Comparison of ENCODE assay signal across 14 cellular contexts in the genomic region with DNA sequence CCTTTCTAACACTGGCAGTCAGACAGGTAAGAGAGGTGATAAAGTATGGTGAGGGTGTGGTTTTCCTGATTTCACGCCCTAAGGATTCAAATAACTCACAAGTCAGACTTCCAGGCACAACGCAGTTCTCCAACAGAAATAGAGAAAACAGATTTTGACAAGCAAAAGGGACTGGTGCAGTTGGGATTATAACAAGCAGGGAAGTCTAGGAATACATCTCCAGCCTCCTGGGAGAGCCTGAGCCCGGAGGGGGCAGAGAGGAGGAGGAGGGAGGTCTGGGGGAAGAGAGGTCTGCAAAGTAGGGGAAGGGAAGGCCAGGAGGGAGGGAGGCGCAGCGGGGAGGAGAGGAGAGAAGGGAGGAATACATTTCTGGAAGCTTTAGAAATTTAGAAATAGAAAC. TPM values are rescaled to one million over a fixed set of nuclear protein-coding genes. Genes with fewer than 3 reads are reported as not detected.
DNase-seq lines count a peak whose midpoint lies in the region; ATAC-seq, FAIRE-seq and TF ChIP-seq lines count a peak whose summit lies in the region.
"Had no signal": no experiment of that assay in that cellular context is flagged by ENCODE, and none has a peak within 500 bp of the region (broad histone marks: within the 10 kb centered on the region; RNA-seq: fewer than 3 reads in every experiment).

No MANE protein-coding gene starts in this region.

- H4K20me1 ChIP-seq in astrocyte (ENCODE audit: insufficient read depth, low read length) = peaks cover 10% of the 10 kb centered on the region
- H4K20me1 ChIP-seq: BLaER1 had no signal

- TF ChIP-seq CTCF in astrocyte (IDR thresholded peaks at IDR 0.05; ENCODE audit: insufficient read depth, low read depth, low read length) = no peak
- no peak for TF ChIP-seq CTCF in transverse colon (IDR thresholded peaks at IDR 0.05)
- TF ChIP-seq CTCF in activated CD8-positive, alpha-beta T cell treated with anti-CD3 and anti-CD28 coated beads for 36 hours (IDR thresholded peaks at IDR 0.05) = no peak

- no peak overlapping the region for H3K27ac Mint-ChIP-seq in activated naive CD8-positive, alpha-beta T cell
- H3K27ac Mint-ChIP-seq in activated naive CD8-positive, alpha-beta T cell treated with anti-CD3 and anti-CD28 coated beads for 36 hours = no peak overlapping the region
- H3K27ac Mint-ChIP-seq in astrocyte (ENCODE audit: unreplicated experiment) (no peak overlapping the region), memory B cell (no peak overlapping the region)
- H3K27ac Mint-ChIP-seq in activated CD8-positive, alpha-beta T cell treated with anti-CD3 and anti-CD28 coated beads for 36 hours = no peak overlapping the region
- H3K27ac Mint-ChIP-seq: activated naive CD8-positive, alpha-beta T cell treated with anti-CD3 and anti-CD28 coated beads, Interleukin-2, amount 10 ng/mL, durations not matched to agents 7 days and 5 days; stimulated activated naive B cell treated with anti-CD40 and anti-IgM and Interleukin-4, amounts not matched to agents 10 μg/mL and 1 μg/mL and 100 μg/mL, for 72 hours had no signal

- H3K4me3 ChIP-seq in astrocyte (ENCODE audit: insufficient read depth, low read depth, low read length) = no peak overlapping the region
- peak overlapping the region in 3 of 4 donors; percentile 37 to 63 (median 49) for H3K4me3 ChIP-seq in transverse colon
- H3K4me3 ChIP-seq: BLaER1 had no signal

- peaks cover 11% of the 10 kb centered on the region for H3K4me1 ChIP-seq in astrocyte (ENCODE audit: insufficient read depth, low read length)
- peaks cover 8 to 59% (median 42%) of the 10 kb centered on the region in 4 donors for H3K4me1 ChIP-seq in transverse colon
- H3K4me1 ChIP-seq: BLaER1 had no signal

- H3K4me1 Mint-ChIP-seq in activated naive CD8-positive, alpha-beta T cell (ENCODE audit: low read depth) = peaks cover 5% of the 10 kb centered on the region
- H3K4me1 Mint-ChIP-seq in activated naive CD8-positive, alpha-beta T cell treated with anti-CD3 and anti-CD28 coated beads for 36 hours = peaks cover 11% of the 10 kb centered on the region
- peaks cover 21% of the 10 kb centered on the region for H3K4me1 Mint-ChIP-seq in astrocyte (ENCODE audit: low read depth, unreplicated experiment)
- H3K4me1 Mint-ChIP-seq in memory B cell = peaks cover 7% of the 10 kb centered on the region
- H3K4me1 Mint-ChIP-seq in activated CD8-positive, alpha-beta T cell treated with anti-CD3 and anti-CD28 coated beads for 36 hours (ENCODE audit: low read depth) = peaks cover 4% of the 10 kb centered on the region

- TF ChIP-seq EP300 in transverse colon (IDR thresholded peaks at IDR 0.05; ENCODE audit: low read depth) = no peak

- no peak overlapping the region for H2AFZ ChIP-seq in astrocyte (ENCODE audit: low read depth, low read length)

- CTCF ChIA-PET in activated CD8-positive, alpha-beta T cell treated with anti-CD3 and anti-CD28 coated beads for 36 hours (lab: Charles Lee) = interaction anchor here (1.1 kb wide), 1 partner anchor 22 kb away, joined by 4 read pairs; no protein-coding TSS in a partner anchor

- POLR2A ChIA-PET in activated CD8-positive, alpha-beta T cell treated with anti-CD3 and anti-CD28 coated beads for 36 hours (lab: Charles Lee) = no interaction called here

- FAIRE-seq in astrocyte (lab: Jason Lieb, UNC) = no peak

- 42 to 60% methylated on average over 5 of the region's 5 CpGs for WGBS in transverse colon (ENCODE audit: low coverage in 1 of 2), 2 donors

- in situ Hi-C loops in transverse colon (cut with MboI; ENCODE audit: low pct_ligation_motif_present in 1 of 4, low pct_unique_long_range_greater_than_20kb in 1 of 4, low sequenced_read_pairs in 3 of 4) = no loop called here

- H3K9me3 ChIP-seq in astrocyte (ENCODE audit: insufficient read depth, low read depth, low read length) (no peaks in the 10 kb centered on the region), transverse colon (no peaks in the 10 kb centered on the region)

- H3K27ac ChIP-seq in astrocyte (ENCODE audit: low read depth, low read length) = no peak overlapping the region
- H3K27ac ChIP-seq in transverse colon = peak overlapping the region; percentile 81 to 89 (median 88)
- H3K27ac ChIP-seq: BLaER1 had no signal

- H3K36me3 Mint-ChIP-seq in activated naive CD8-positive, alpha-beta T cell = peaks cover 2% of the 10 kb centered on the region
- H3K36me3 Mint-ChIP-seq in activated naive CD8-positive, alpha-beta T cell treated with anti-CD3 and anti-CD28 coated beads for 36 hours = no peaks in the 10 kb centered on the region
- H3K36me3 Mint-ChIP-seq in astrocyte (ENCODE audit: low read depth, unreplicated experiment) (peaks cover 2% of the 10 kb centered on the region), memory B cell (peaks cover 2% of the 10 kb centered on the region)
- no peaks in the 10 kb centered on the region for H3K36me3 Mint-ChIP-seq in activated CD8-positive, alpha-beta T cell treated with anti-CD3 and anti-CD28 coated beads for 36 hours (ENCODE audit: low read depth)
- H3K36me3 Mint-ChIP-seq: activated naive CD8-positive, alpha-beta T cell treated with anti-CD3 and anti-CD28 coated beads, Interleukin-2, amount 10 ng/mL, durations not matched to agents 7 days and 5 days had no signal

- ATAC-seq in memory B cell (ENCODE audit: low read depth) (no peak), HG03354 (IDR thresholded peaks at IDR 0.05; ENCODE audit: poor library complexity, severe bottlenecking, unreplicated experiment) (no peak), HG03175 (IDR thresholded peaks at IDR 0.05; ENCODE audit: unreplicated experiment) (no peak)
- no peak for ATAC-seq in activated CD8-positive, alpha-beta T cell treated with anti-CD3 and anti-CD28 coated beads for 36 hours
- ATAC-seq: naive thymus-derived CD4-positive, alpha-beta T cell; stimulated activated naive B cell treated with anti-CD40 and anti-IgM and Interleukin-4, amounts not matched to agents 10 μg/mL and 1 μg/mL and 100 μg/mL, for 72 hours had no signal

- H3K36me3 ChIP-seq in astrocyte (ENCODE audit: insufficient read depth, low read length) (no peaks in the 10 kb centered on the region), transverse colon (no peaks in the 10 kb centered on the region)
- H3K36me3 ChIP-seq: BLaER1 had no signal

- H3K4me2 ChIP-seq in astrocyte (ENCODE audit: low read length) = peak overlapping the region; percentile 90
- H3K4me2 ChIP-seq: BLaER1 had no signal

- H3K9me3 Mint-ChIP-seq in activated naive CD8-positive, alpha-beta T cell (ENCODE audit: low read depth) = no peaks in the 10 kb centered on the region
- H3K9me3 Mint-ChIP-seq in activated naive CD8-positive, alpha-beta T cell treated with anti-CD3 and anti-CD28 coated beads for 36 hours = no peaks in the 10 kb centered on the region
- H3K9me3 Mint-ChIP-seq in astrocyte (ENCODE audit: unreplicated experiment) = peaks cover 7% of the 10 kb centered on the region
- no peaks in the 10 kb centered on the region for H3K9me3 Mint-ChIP-seq in memory B cell
- no peaks in the 10 kb centered on the region for H3K9me3 Mint-ChIP-seq in activated CD8-positive, alpha-beta T cell treated with anti-CD3 and anti-CD28 coated beads for 36 hours
- H3K9me3 Mint-ChIP-seq: activated naive CD8-positive, alpha-beta T cell treated with anti-CD3 and anti-CD28 coated beads, Interleukin-2, amount 10 ng/mL, durations not matched to agents 7 days and 5 days; naive thymus-derived CD4-positive, alpha-beta T cell; stimulated activated naive B cell treated with anti-CD40 and anti-IgM and Interleukin-4, amounts not matched to agents 10 μg/mL and 1 μg/mL and 100 μg/mL, for 72 hours had no signal

- peaks cover 8% of the 10 kb centered on the region for H3K27me3 Mint-ChIP-seq in activated naive CD8-positive, alpha-beta T cell
- peaks cover 30% of the 10 kb centered on the region for H3K27me3 Mint-ChIP-seq in activated naive CD8-positive, alpha-beta T cell treated with anti-CD3 and anti-CD28 coated beads for 36 hours
- no peaks in the 10 kb centered on the region for H3K27me3 Mint-ChIP-seq in astrocyte (ENCODE audit: low read depth, unreplicated experiment)
- H3K27me3 Mint-ChIP-seq in memory B cell = peaks cover 22% of the 10 kb centered on the region
- peaks cover 26% of the 10 kb centered on the region for H3K27me3 Mint-ChIP-seq in activated CD8-positive, alpha-beta T cell treated with anti-CD3 and anti-CD28 coated beads for 36 hours

- no peak for DNase-seq in activated naive CD8-positive, alpha-beta T cell treated with anti-CD3 and anti-CD28 coated beads for 36 hours
- no peak for DNase-seq in astrocyte (ENCODE audit: low read depth)
- no peak for DNase-seq in memory B cell (ENCODE audit: low spot score in 2 of 2)
- peak; percentile 30 for DNase-seq in transverse colon
- no peak for DNase-seq in activated CD8-positive, alpha-beta T cell treated with anti-CD3 and anti-CD28 coated beads for 36 hours
- DNase-seq: activated CD4-positive, alpha-beta T cell treated with anti-CD3 and anti-CD28 coated beads, Interleukin-2, amount 50 U/mL, for 48 hours; activated naive CD8-positive, alpha-beta T cell treated with anti-CD3 and anti-CD28 coated beads, Interleukin-2, amount 10 ng/mL, durations not matched to agents 7 days and 5 days; GOT3; naive thymus-derived CD4-positive, alpha-beta T cell; stimulated activated naive B cell treated with anti-CD40 and anti-IgM and Interleukin-4, amounts not matched to agents 10 μg/mL and 1 μg/mL and 100 μg/mL, for 72 hours had no signal

- peak; percentile 74 for TF ChIP-seq POLR2A in transverse colon (IDR thresholded peaks at IDR 0.05)

- H3K27me3 ChIP-seq in astrocyte (ENCODE audit: insufficient read depth, low read length) (no peaks in the 10 kb centered on the region), transverse colon (no peaks in the 10 kb centered on the region)

- peak overlapping the region; percentile 2 for H3K4me3 Mint-ChIP-seq in activated naive CD8-positive, alpha-beta T cell
- no peak overlapping the region for H3K4me3 Mint-ChIP-seq in activated naive CD8-positive, alpha-beta T cell treated with anti-CD3 and anti-CD28 coated beads for 36 hours
- peak overlapping the region; percentile 88 for H3K4me3 Mint-ChIP-seq in astrocyte (ENCODE audit: unreplicated experiment)
- H3K4me3 Mint-ChIP-seq in memory B cell = peak overlapping the region; percentile 36
- no peak overlapping the region for H3K4me3 Mint-ChIP-seq in activated CD8-positive, alpha-beta T cell treated with anti-CD3 and anti-CD28 coated beads for 36 hours
- H3K4me3 Mint-ChIP-seq: stimulated activated naive B cell treated with anti-CD40 and anti-IgM and Interleukin-4, amounts not matched to agents 10 μg/mL and 1 μg/mL and 100 μg/mL, for 72 hours had no signal

- H3K79me2 ChIP-seq in astrocyte (ENCODE audit: insufficient read depth, low read length) = peaks cover 10% of the 10 kb centered on the region

- intact Hi-C loops in transverse colon (cut with DNase I; ENCODE audit: low total_unique reads) = no loop called here
- intact Hi-C loops in activated CD8-positive, alpha-beta T cell treated with anti-CD3 and anti-CD28 coated beads for 36 hours (cut with micrococcal nuclease) = no loop called here

- no peak overlapping the region for H3K9ac ChIP-seq in astrocyte (ENCODE audit: low read length)
- H3K9ac ChIP-seq: BLaER1 had no signal

RNA-seq across cellular contexts. Expression of a gene that starts 1.6 kb away (rescaled TPM):
- total RNA-seq in activated naive CD8-positive, alpha-beta T cell treated with anti-CD3 and anti-CD28 coated beads for 36 hours = 1 to 10 TPM; 2.4 to 2.9 TPM
- 32.6 and 39.7 TPM in 2 replicates for total RNA-seq in astrocyte
- 10 to 100 TPM; 36.6 to 87.6 (median 60.9) TPM for total RNA-seq in transverse colon
- total RNA-seq in activated CD8-positive, alpha-beta T cell treated with anti-CD3 and anti-CD28 coated beads for 36 hours = 1 to 10 TPM; 1.2 to 1.4 TPM

RNA-seq across cellular contexts. Expression of a gene that starts 47.4 kb away (rescaled TPM):
- total RNA-seq in activated naive CD8-positive, alpha-beta T cell treated with anti-CD3 and anti-CD28 coated beads for 36 hours = 10 to 100 TPM; 82.7 to 86.1 TPM
- 139 and 142 TPM in 2 replicates for total RNA-seq in astrocyte
- total RNA-seq in transverse colon = 100 to 1,000 TPM in 3 of 4 donors, 10 to 100 TPM in 1; 93.5 to 177 (median 111) TPM
- total RNA-seq in activated CD8-positive, alpha-beta T cell treated with anti-CD3 and anti-CD28 coated beads for 36 hours = 10 to 100 TPM; 92.8 to 95.6 TPM

RNA-seq across cellular contexts. Expression of a gene that starts 56.0 kb away (rescaled TPM):
- 100 to 1,000 TPM; 548 to 564 TPM for total RNA-seq in activated naive CD8-positive, alpha-beta T cell treated with anti-CD3 and anti-CD28 coated beads for 36 hours
- total RNA-seq in astrocyte = 240 and 276 TPM in 2 replicates
- total RNA-seq in transverse colon = 100 to 1,000 TPM in 2 of 4 donors, 10 to 100 TPM in 2; 29.1 to 129 (median 76.5) TPM
- total RNA-seq in activated CD8-positive, alpha-beta T cell treated with anti-CD3 and anti-CD28 coated beads for 36 hours = 100 to 1,000 TPM; 461 to 481 TPM

RNA-seq across cellular contexts. Expression of a gene that starts 56.4 kb away (rescaled TPM):
- 10 to 100 TPM; 25.9 to 26.2 TPM for total RNA-seq in activated naive CD8-positive, alpha-beta T cell treated with anti-CD3 and anti-CD28 coated beads for 36 hours
- total RNA-seq in astrocyte (13.8 and 15.3 TPM in 2 replicates), transverse colon (10 to 100 TPM in 3 of 4 donors, 1 to 10 TPM in 1; 1.1 to 29.9 (median 19.4) TPM)
- 10 to 100 TPM; 16.6 to 20.8 TPM for total RNA-seq in activated CD8-positive, alpha-beta T cell treated with anti-CD3 and anti-CD28 coated beads for 36 hours

Comparison
In these comparisons a context has a peak if more than half of its experiments do, and no peak if none do; other contexts are left out.
1. H3K4me3 Mint-ChIP-seq: peak in activated naive CD8-positive, alpha-beta T cell (single experiment), astrocyte (single experiment) and memory B cell (single experiment); none in activated naive CD8-positive, alpha-beta T cell treated with anti-CD3 and anti-CD28 coated beads for 36 hours (single experiment) and activated CD8-positive, alpha-beta T cell treated with anti-CD3 and anti-CD28 coated beads for 36 hours (single experiment).